ENCODE assay signal across 1 cellular context in genomic region chr12:114668151-114668891, GRCh38.
TF ChIP-seq lines count a peak whose summit lies in the region.

No MANE protein-coding gene starts in this region.

TF ChIP-seq in HEK293, 187 proteins besides CTCF, POLR2A, EP300 and RAD21 (continued from another document and continues in another):
- TF ChIP-seq KLF9 (tag by site-specific recombination; IDR thresholded peaks at IDR 0.05; ENCODE audit: low read depth) = no peak
- no peak for TF ChIP-seq ZNF48 (tag by site-specific recombination; IDR thresholded peaks at IDR 0.05)
- TF ChIP-seq ZNF514 (tag by site-specific recombination; IDR thresholded peaks at IDR 0.05) = no peak
- no peak for TF ChIP-seq TSHZ1 (tag by site-specific recombination; IDR thresholded peaks at IDR 0.05; ENCODE audit: borderline replicate concordance)
- no peak for TF ChIP-seq SP2 (tag by site-specific recombination; IDR thresholded peaks at IDR 0.05)
- TF ChIP-seq ZNF114 (tag by site-specific recombination; IDR thresholded peaks at IDR 0.05) = no peak
- TF ChIP-seq ZNF792 (tag by site-specific recombination; IDR thresholded peaks at IDR 0.05) = no peak
- no peak for TF ChIP-seq PBX3 (CRISPR knock-in tag; IDR thresholded peaks at IDR 0.05)
- no peak for TF ChIP-seq ZNF23 (tag by site-specific recombination; IDR thresholded peaks at IDR 0.05; ENCODE audit: borderline replicate concordance)
- TF ChIP-seq ZFP3 (tag by site-specific recombination; IDR thresholded peaks at IDR 0.05; ENCODE audit: low read depth) = no peak
- TF ChIP-seq OVOL3 (tag by site-specific recombination; IDR thresholded peaks at IDR 0.05) = no peak
- TF ChIP-seq ZNF704 (tag by site-specific recombination; IDR thresholded peaks at IDR 0.05) = no peak
- no peak for TF ChIP-seq ZNF585B (tag by site-specific recombination; IDR thresholded peaks at IDR 0.05)
- no peak; the same call in 1 of the 2 replicates for TF ChIP-seq HIC1 (tag by site-specific recombination; IDR thresholded peaks at IDR 0.05)
- no peak for TF ChIP-seq BCL6B (tag by site-specific recombination; IDR thresholded peaks at IDR 0.05)
- TF ChIP-seq ZSCAN18 (tag by site-specific recombination; IDR thresholded peaks at IDR 0.05) = no peak
- no peak for TF ChIP-seq ZNF138 (tag by site-specific recombination; IDR thresholded peaks at IDR 0.05; ENCODE audit: borderline replicate concordance)
- TF ChIP-seq ZNF544 (tag by site-specific recombination; IDR thresholded peaks at IDR 0.05) = no peak
- TF ChIP-seq ZNF830 (tag by site-specific recombination; IDR thresholded peaks at IDR 0.05; ENCODE audit: low read depth) = no peak
- TF ChIP-seq ZBTB1 (tag by site-specific recombination; IDR thresholded peaks at IDR 0.05) = no peak
- TF ChIP-seq ZNF626 (tag by site-specific recombination; IDR thresholded peaks at IDR 0.05) = no peak
- TF ChIP-seq ZNF184 (tag by site-specific recombination; IDR thresholded peaks at IDR 0.05) = no peak
- peak; percentile 86 for TF ChIP-seq ZEB2 (tag by site-specific recombination; IDR thresholded peaks at IDR 0.05)
- TF ChIP-seq ZNF530 (tag by site-specific recombination; IDR thresholded peaks at IDR 0.05; ENCODE audit: low read depth) = no peak
- TF ChIP-seq HOXD13 (CRISPR knock-in tag; IDR thresholded peaks at IDR 0.05; ENCODE audit: borderline replicate concordance) = no peak
- TF ChIP-seq ZNF266 (tag by site-specific recombination; IDR thresholded peaks at IDR 0.05; ENCODE audit: low read depth) = no peak
- no peak for TF ChIP-seq ZNF26 (tag by site-specific recombination; IDR thresholded peaks at IDR 0.05)
- TF ChIP-seq ZNF148 (tag by site-specific recombination; IDR thresholded peaks at IDR 0.05; ENCODE audit: borderline replicate concordance) = no peak
- TF ChIP-seq ZNF155 (tag by site-specific recombination; IDR thresholded peaks at IDR 0.05) = no peak
- TF ChIP-seq ZNF596 (tag by site-specific recombination; IDR thresholded peaks at IDR 0.05) = peak; percentile 13; the same call in 1 of the 2 replicates
- TF ChIP-seq ZBTB17 (tag by site-specific recombination; IDR thresholded peaks at IDR 0.05) = no peak; the same call in 1 of the 2 replicates
- TF ChIP-seq ZNF280C (tag by site-specific recombination; IDR thresholded peaks at IDR 0.05) = no peak
- TF ChIP-seq ZNF549 (tag by site-specific recombination; IDR thresholded peaks at IDR 0.05) = no peak
- no peak for TF ChIP-seq ZNF660 (tag by site-specific recombination; IDR thresholded peaks at IDR 0.05)
- peak; percentile 51 for TF ChIP-seq BCL11A (tag by site-specific recombination; IDR thresholded peaks at IDR 0.05; ENCODE audit: low read depth)
- no peak for TF ChIP-seq ZNF239 (tag by site-specific recombination; IDR thresholded peaks at IDR 0.05)
